28 cellular contexts compared by ENCODE assay signal in the genomic region with DNA sequence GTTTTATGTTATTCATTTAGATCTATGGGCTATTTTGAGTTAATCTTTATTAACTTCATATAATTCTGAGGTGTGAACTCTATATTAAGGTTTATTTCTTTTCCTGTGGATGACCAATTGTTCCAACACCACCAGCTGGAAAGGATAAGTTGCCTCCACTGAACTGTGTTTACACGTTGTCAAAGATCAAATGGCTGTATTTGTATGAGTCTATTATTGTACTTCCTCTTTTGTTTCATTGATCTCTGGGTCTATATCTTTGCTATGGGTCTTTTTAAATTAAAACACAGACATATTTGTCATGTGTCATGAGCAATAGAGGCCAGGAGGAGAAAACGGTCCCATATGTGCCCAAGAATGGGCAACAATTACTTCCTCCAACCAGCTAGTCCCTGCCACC. TPM values are rescaled to one million over a fixed set of nuclear protein-coding genes. Genes with fewer than 3 reads are reported as not detected.
"Had no signal": no experiment of that assay in that cellular context is flagged by ENCODE, and none has a peak within 500 bp of the region (broad histone marks: within the 10 kb centered on the region; RNA-seq: fewer than 3 reads in every experiment).

No MANE protein-coding gene starts in this region.

- H3K27ac ChIP-seq: coronary artery, parathyroid adenoma, right atrium auricular region, tibial nerve had no signal

- H3K79me2 ChIP-seq: parathyroid adenoma had no signal

- H3K9me3 ChIP-seq: right atrium auricular region, tibial nerve had no signal

- H2AFZ ChIP-seq: parathyroid adenoma had no signal

- H3K4me3 Mint-ChIP-seq: activated CD8-positive, alpha-beta T cell treated with anti-CD3 and anti-CD28 coated beads for 36 hours; activated naive CD4-positive, alpha-beta T cell treated with anti-CD3 and anti-CD28 coated beads, Interleukin-2, amount 50 U/mL, for 24 hours; activated naive CD8-positive, alpha-beta T cell treated with anti-CD3 and anti-CD28 coated beads, Interleukin-2, amount 50 U/mL, for 24 hours; effector memory CD8-positive, alpha-beta T cell; immature natural killer cell; memory B cell; naive thymus-derived CD8-positive, alpha-beta T cell; neural crest cell; WTC11 had no signal

- FAIRE-seq: kidney had no signal

- ATAC-seq: activated CD8-positive, alpha-beta T cell treated with anti-CD3 and anti-CD28 coated beads for 36 hours; activated naive CD8-positive, alpha-beta T cell treated with anti-CD3 and anti-CD28 coated beads, Interleukin-2, amount 50 U/mL, for 24 hours; effector memory CD8-positive, alpha-beta T cell; naive thymus-derived CD8-positive, alpha-beta T cell; WTC11 had no signal

- H3K4me1 Mint-ChIP-seq: activated naive CD4-positive, alpha-beta T cell treated with anti-CD3 and anti-CD28 coated beads, Interleukin-2, amount 50 U/mL, for 24 hours; immature natural killer cell; naive thymus-derived CD8-positive, alpha-beta T cell; neural crest cell had no signal

- H3K27me3 ChIP-seq: right atrium auricular region, tibial nerve had no signal

- H3K36me3 ChIP-seq: right atrium auricular region, tibial nerve had no signal

- H3K4me3 ChIP-seq: coronary artery, right atrium auricular region, tibial nerve had no signal

- H3K36me3 Mint-ChIP-seq: activated naive CD4-positive, alpha-beta T cell treated with anti-CD3 and anti-CD28 coated beads, Interleukin-2, amount 50 U/mL, for 24 hours; immature natural killer cell; memory B cell; naive thymus-derived CD8-positive, alpha-beta T cell; WTC11 had no signal

- DNase-seq: activated CD4-positive, alpha-beta T cell treated with anti-CD3 and anti-CD28 coated beads for 1 hour; activated CD4-positive, alpha-beta T cell treated with anti-CD3 and anti-CD28 coated beads, Interleukin-2, amount 50 U/mL, for 1 hour; activated CD8-positive, alpha-beta T cell treated with anti-CD3 and anti-CD28 coated beads for 36 hours; activated naive CD8-positive, alpha-beta T cell treated with anti-CD3 and anti-CD28 coated beads, Interleukin-2, amount 50 U/mL, for 24 hours; activated T-cell treated with anti-CD3 and anti-CD28 coated beads, Interleukin-2, amount 50 U/mL, for 48 hours; effector memory CD8-positive, alpha-beta T cell; erythroblast; head of caudate nucleus; hippocampal formation; immature natural killer cell; kidney; midbrain; naive thymus-derived CD8-positive, alpha-beta T cell; nucleus accumbens; stimulated activated CD4-positive, alpha-beta T cell treated with anti-CD3 and anti-CD28 coated beads, Interleukin-15, amount 100 ng/mL, for 24 hours; stimulated activated CD4-positive, alpha-beta T cell treated with anti-CD3 and anti-CD28 coated beads, Interleukin-2, amount 100 ng/mL, for 24 hours; stimulated activated naive CD4-positive, alpha-beta T cell treated with Interleukin-2 at 50 U/mL for 16 hours; T-helper 2 cell had no signal

- H3K9me3 Mint-ChIP-seq: activated CD8-positive, alpha-beta T cell treated with anti-CD3 and anti-CD28 coated beads for 36 hours; activated naive CD4-positive, alpha-beta T cell treated with anti-CD3 and anti-CD28 coated beads, Interleukin-2, amount 50 U/mL, for 24 hours; activated naive CD8-positive, alpha-beta T cell treated with anti-CD3 and anti-CD28 coated beads, Interleukin-2, amount 50 U/mL, for 24 hours; activated T-helper 2 cell treated with anti-CD3 and anti-CD28 coated beads, Interferon-gamma antibody, Interleukin-2, Interleukin-4, amounts not matched to agents 10 μg/mL and 5 μg/mL and 100 μg/mL, durations not matched to agents 14 hours and 24 hours and 36 hours; effector memory CD8-positive, alpha-beta T cell; immature natural killer cell; memory B cell; naive thymus-derived CD8-positive, alpha-beta T cell; neural crest cell; WTC11 had no signal

- H3K4me1 ChIP-seq: parathyroid adenoma, right atrium auricular region, tibial nerve had no signal

- H3K27ac Mint-ChIP-seq: activated CD8-positive, alpha-beta T cell treated with anti-CD3 and anti-CD28 coated beads for 36 hours; activated naive CD4-positive, alpha-beta T cell treated with anti-CD3 and anti-CD28 coated beads, Interleukin-2, amount 50 U/mL, for 24 hours; activated naive CD8-positive, alpha-beta T cell treated with anti-CD3 and anti-CD28 coated beads, Interleukin-2, amount 50 U/mL, for 24 hours; activated T-helper 2 cell treated with anti-CD3 and anti-CD28 coated beads, Interferon-gamma antibody, Interleukin-2, Interleukin-4, amounts not matched to agents 10 μg/mL and 5 μg/mL and 100 μg/mL, durations not matched to agents 14 hours and 24 hours and 36 hours; effector memory CD8-positive, alpha-beta T cell; immature natural killer cell; memory B cell; naive thymus-derived CD8-positive, alpha-beta T cell; WTC11 had no signal

- H3K9ac ChIP-seq: parathyroid adenoma had no signal

RNA-seq across cellular contexts. Expression of a gene that starts 5.2 kb away (rescaled TPM):
- total RNA-seq: activated CD8-positive, alpha-beta T cell treated with anti-CD3 and anti-CD28 coated beads for 36 hours; activated T-helper 2 cell treated with anti-CD3 and anti-CD28 coated beads, Interferon-gamma antibody, Interleukin-2, Interleukin-4, amounts not matched to agents 10 μg/mL and 5 μg/mL and 100 μg/mL, durations not matched to agents 14 hours and 24 hours and 36 hours; naive thymus-derived CD8-positive, alpha-beta T cell; neural crest cell; pulmonary artery endothelial cell; right atrium auricular region; WTC11 had no signal
- polyA plus RNA-seq: immature natural killer cell; naive thymus-derived CD8-positive, alpha-beta T cell had no signal
